Comparison of ENCODE assay signal across 1 cellular context in genomic region chr17:29159286-29159860, GRCh38.
TF ChIP-seq lines count a peak whose summit lies in the region.

No MANE protein-coding gene starts in this region.

TF ChIP-seq in HCT116, 20 proteins besides CTCF, POLR2A, EP300 and RAD21 (continued from another document):
- TF ChIP-seq SRF (IDR thresholded peaks at IDR 0.05; ENCODE audit: low read depth) (no peak), JUND (IDR thresholded peaks at IDR 0.05) (no peak), EGR1 (IDR thresholded peaks at IDR 0.05; ENCODE audit: low read depth) (no peak), CBX3 (IDR thresholded peaks at IDR 0.05; ENCODE audit: low read depth) (no peak), EZH2phosphoT487 (IDR thresholded peaks at IDR 0.05; ENCODE audit: borderline replicate concordance) (no peak), SIN3A (IDR thresholded peaks at IDR 0.05; ENCODE audit: low read depth) (no peak)
- TF ChIP-seq, protein P1, sequence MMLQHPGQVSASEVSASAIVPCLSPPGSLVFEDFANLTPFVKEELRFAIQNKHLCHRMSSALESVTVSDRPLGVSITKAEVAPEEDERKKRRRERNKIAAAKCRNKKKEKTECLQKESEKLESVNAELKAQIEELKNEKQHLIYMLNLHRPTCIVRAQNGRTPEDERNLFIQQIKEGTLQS (IDR thresholded peaks at IDR 0.05), result no peak
